Comparison of ENCODE assay signal across 1 cellular context in the genomic region with DNA sequence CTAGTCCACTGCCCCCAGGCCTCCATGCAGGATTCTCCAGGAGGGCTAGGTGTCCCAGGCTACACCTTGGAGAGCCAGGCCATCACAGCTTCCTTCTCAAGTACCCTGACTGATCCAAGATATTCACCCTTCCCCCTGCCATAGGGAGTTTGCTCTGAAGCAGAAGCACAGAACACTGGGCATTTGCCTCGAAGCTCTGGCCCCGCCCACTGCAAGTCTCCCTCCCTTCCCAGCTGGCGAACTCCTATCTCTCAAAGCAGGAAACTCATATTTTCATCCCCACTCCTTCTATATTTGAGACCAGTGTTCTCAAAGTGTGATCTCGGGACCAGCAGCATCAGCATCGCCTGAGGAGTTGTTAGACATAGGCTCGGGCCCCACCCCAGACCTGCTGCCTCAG.
TF ChIP-seq lines count a peak whose summit lies in the region.

No MANE protein-coding gene starts in this region.

TF ChIP-seq in GM23338, 12 proteins besides CTCF, POLR2A, EP300 and RAD21:
- TF ChIP-seq EZH2phosphoT487 (IDR thresholded peaks at IDR 0.05; ENCODE audit: unreplicated experiment): no peak
- TF ChIP-seq, protein P1, sequence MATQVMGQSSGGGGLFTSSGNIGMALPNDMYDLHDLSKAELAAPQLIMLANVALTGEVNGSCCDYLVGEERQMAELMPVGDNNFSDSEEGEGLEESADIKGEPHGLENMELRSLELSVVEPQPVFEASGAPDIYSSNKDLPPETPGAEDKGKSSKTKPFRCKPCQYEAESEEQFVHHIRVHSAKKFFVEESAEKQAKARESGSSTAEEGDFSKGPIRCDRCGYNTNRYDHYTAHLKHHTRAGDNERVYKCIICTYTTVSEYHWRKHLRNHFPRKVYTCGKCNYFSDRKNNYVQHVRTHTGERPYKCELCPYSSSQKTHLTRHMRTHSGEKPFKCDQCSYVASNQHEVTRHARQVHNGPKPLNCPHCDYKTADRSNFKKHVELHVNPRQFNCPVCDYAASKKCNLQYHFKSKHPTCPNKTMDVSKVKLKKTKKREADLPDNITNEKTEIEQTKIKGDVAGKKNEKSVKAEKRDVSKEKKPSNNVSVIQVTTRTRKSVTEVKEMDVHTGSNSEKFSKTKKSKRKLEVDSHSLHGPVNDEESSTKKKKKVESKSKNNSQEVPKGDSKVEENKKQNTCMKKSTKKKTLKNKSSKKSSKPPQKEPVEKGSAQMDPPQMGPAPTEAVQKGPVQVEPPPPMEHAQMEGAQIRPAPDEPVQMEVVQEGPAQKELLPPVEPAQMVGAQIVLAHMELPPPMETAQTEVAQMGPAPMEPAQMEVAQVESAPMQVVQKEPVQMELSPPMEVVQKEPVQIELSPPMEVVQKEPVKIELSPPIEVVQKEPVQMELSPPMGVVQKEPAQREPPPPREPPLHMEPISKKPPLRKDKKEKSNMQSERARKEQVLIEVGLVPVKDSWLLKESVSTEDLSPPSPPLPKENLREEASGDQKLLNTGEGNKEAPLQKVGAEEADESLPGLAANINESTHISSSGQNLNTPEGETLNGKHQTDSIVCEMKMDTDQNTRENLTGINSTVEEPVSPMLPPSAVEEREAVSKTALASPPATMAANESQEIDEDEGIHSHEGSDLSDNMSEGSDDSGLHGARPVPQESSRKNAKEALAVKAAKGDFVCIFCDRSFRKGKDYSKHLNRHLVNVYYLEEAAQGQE (IDR thresholded peaks at IDR 0.05; ENCODE audit: unreplicated experiment): no peak
- no peak for TF ChIP-seq ZNF114 (CRISPR knock-in tag; IDR thresholded peaks at IDR 0.05)
- TF ChIP-seq JUNB (IDR thresholded peaks at IDR 0.05; ENCODE audit: unreplicated experiment): no peak
- TF ChIP-seq, protein P2, sequence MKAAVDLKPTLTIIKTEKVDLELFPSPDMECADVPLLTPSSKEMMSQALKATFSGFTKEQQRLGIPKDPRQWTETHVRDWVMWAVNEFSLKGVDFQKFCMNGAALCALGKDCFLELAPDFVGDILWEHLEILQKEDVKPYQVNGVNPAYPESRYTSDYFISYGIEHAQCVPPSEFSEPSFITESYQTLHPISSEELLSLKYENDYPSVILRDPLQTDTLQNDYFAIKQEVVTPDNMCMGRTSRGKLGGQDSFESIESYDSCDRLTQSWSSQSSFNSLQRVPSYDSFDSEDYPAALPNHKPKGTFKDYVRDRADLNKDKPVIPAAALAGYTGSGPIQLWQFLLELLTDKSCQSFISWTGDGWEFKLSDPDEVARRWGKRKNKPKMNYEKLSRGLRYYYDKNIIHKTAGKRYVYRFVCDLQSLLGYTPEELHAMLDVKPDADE (IDR thresholded peaks at IDR 0.05): no peak
- TF ChIP-seq STAT1 (IDR thresholded peaks at IDR 0.05; ENCODE audit: unreplicated experiment): no peak
- TF ChIP-seq POLR2AphosphoS5 (IDR thresholded peaks at IDR 0.05; ENCODE audit: low read depth): no peak
- no peak for TF ChIP-seq EZH2 (IDR thresholded peaks at IDR 0.05; ENCODE audit: low read depth, unreplicated experiment)
- no peak for TF ChIP-seq ZNF331 (CRISPR knock-in tag; IDR thresholded peaks at IDR 0.05; ENCODE audit: low read depth)
- no peak for TF ChIP-seq CREB1 (CRISPR knock-in tag; IDR thresholded peaks at IDR 0.05; ENCODE audit: low read depth)
- TF ChIP-seq, protein P3, sequence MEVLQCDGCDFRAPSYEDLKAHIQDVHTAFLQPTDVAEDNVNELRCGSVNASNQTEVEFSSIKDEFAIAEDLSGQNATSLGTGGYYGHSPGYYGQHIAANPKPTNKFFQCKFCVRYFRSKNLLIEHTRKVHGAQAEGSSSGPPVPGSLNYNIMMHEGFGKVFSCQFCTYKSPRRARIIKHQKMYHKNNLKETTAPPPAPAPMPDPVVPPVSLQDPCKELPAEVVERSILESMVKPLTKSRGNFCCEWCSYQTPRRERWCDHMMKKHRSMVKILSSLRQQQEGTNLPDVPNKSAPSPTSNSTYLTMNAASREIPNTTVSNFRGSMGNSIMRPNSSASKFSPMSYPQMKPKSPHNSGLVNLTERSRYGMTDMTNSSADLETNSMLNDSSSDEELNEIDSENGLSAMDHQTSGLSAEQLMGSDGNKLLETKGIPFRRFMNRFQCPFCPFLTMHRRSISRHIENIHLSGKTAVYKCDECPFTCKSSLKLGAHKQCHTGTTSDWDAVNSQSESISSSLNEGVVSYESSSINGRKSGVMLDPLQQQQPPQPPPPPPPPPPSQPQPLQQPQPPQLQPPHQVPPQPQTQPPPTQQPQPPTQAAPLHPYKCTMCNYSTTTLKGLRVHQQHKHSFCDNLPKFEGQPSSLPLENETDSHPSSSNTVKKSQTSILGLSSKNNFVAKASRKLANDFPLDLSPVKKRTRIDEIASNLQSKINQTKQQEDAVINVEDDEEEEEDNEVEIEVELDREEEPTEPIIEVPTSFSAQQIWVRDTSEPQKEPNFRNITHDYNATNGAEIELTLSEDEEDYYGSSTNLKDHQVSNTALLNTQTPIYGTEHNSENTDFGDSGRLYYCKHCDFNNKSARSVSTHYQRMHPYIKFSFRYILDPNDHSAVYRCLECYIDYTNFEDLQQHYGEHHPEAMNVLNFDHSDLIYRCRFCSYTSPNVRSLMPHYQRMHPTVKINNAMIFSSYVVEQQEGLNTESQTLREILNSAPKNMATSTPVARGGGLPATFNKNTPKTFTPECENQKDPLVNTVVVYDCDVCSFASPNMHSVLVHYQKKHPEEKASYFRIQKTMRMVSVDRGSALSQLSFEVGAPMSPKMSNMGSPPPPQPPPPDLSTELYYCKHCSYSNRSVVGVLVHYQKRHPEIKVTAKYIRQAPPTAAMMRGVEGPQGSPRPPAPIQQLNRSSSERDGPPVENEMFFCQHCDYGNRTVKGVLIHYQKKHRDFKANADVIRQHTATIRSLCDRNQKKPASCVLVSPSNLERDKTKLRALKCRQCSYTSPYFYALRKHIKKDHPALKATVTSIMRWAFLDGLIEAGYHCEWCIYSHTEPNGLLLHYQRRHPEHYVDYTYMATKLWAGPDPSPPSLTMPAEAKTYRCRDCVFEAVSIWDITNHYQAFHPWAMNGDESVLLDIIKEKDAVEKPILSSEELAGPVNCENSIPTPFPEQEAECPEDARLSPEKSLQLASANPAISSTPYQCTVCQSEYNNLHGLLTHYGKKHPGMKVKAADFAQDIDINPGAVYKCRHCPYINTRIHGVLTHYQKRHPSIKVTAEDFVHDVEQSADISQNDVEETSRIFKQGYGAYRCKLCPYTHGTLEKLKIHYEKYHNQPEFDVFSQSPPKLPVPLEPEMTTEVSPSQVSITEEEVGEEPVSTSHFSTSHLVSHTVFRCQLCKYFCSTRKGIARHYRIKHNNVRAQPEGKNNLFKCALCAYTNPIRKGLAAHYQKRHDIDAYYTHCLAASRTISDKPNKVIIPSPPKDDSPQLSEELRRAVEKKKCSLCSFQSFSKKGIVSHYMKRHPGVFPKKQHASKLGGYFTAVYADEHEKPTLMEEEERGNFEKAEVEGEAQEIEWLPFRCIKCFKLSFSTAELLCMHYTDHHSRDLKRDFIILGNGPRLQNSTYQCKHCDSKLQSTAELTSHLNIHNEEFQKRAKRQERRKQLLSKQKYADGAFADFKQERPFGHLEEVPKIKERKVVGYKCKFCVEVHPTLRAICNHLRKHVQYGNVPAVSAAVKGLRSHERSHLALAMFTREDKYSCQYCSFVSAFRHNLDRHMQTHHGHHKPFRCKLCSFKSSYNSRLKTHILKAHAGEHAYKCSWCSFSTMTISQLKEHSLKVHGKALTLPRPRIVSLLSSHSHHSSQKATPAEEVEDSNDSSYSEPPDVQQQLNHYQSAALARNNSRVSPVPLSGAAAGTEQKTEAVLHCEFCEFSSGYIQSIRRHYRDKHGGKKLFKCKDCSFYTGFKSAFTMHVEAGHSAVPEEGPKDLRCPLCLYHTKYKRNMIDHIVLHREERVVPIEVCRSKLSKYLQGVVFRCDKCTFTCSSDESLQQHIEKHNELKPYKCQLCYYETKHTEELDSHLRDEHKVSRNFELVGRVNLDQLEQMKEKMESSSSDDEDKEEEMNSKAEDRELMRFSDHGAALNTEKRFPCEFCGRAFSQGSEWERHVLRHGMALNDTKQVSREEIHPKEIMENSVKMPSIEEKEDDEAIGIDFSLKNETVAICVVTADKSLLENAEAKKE (CRISPR knock-in tag; IDR thresholded peaks at IDR 0.05): no peak
- no peak for TF ChIP-seq NANOG (IDR thresholded peaks at IDR 0.05; ENCODE audit: borderline replicate concordance)
